16 cellular contexts compared by ENCODE assay signal in genomic region chr4:6937748-6938147, GRCh38. TPM values are rescaled to one million over a fixed set of nuclear protein-coding genes. Genes with fewer than 3 reads are reported as not detected.
DNase-seq lines count a peak whose midpoint lies in the region; ATAC-seq and TF ChIP-seq lines count a peak whose summit lies in the region.
"Had no signal": no experiment of that assay in that cellular context is flagged by ENCODE, and none has a peak within 500 bp of the region (broad histone marks: within the 10 kb centered on the region; RNA-seq: fewer than 3 reads in every experiment).

No MANE protein-coding gene starts in this region.

- H4K20me1 ChIP-seq in neural progenitor cell (ENCODE audit: low read depth) (peaks cover 58% of the 10 kb centered on the region), GM23248 (ENCODE audit: insufficient read depth) (no peaks in the 10 kb centered on the region)

- no peaks in the 10 kb centered on the region for H3K27me3 Mint-ChIP-seq in neural progenitor cell (ENCODE audit: insufficient read depth, low read depth)

- in situ Hi-C loops in GM23248 (cut with MboI) = no loop called here

- H3F3A ChIP-seq in neural progenitor cell (ENCODE audit: low read depth) (no peaks in the 10 kb centered on the region), GM23248 (ENCODE audit: insufficient read depth) (peaks cover 14% of the 10 kb centered on the region; the same call in 1 of the 2 replicates)

- H3K27ac Mint-ChIP-seq in neural progenitor cell = peak overlapping the region; percentile 70

- no peak overlapping the region for H3K27ac ChIP-seq in right cardiac atrium (ENCODE audit: low read length)
- H3K27ac ChIP-seq in adrenal gland = peak overlapping the region in 3 of 5 donors; percentile 1 to 89 (median 74)
- no peak overlapping the region for H3K27ac ChIP-seq in neural progenitor cell
- no peak overlapping the region for H3K27ac ChIP-seq in GM23248
- H3K27ac ChIP-seq: brain microvascular endothelial cell had no signal

- TF ChIP-seq CTCF in adrenal gland (IDR thresholded peaks at IDR 0.05) (no peak), neural progenitor cell (IDR thresholded peaks at IDR 0.05) (no peak)

- no peak overlapping the region for H3K4me3 ChIP-seq in right cardiac atrium (ENCODE audit: low read length)
- H3K4me3 ChIP-seq in adrenal gland = no peak overlapping the region
- no peak overlapping the region for H3K4me3 ChIP-seq in neural progenitor cell
- no peak overlapping the region for H3K4me3 ChIP-seq in GM23248
- H3K4me3 ChIP-seq: MG63 had no signal

- no peaks in the 10 kb centered on the region for H3K27me3 ChIP-seq in right cardiac atrium (ENCODE audit: control insufficient read depth, insufficient read depth)
- H3K27me3 ChIP-seq in adrenal gland = no peaks in the 10 kb centered on the region
- no peaks in the 10 kb centered on the region for H3K27me3 ChIP-seq in neural progenitor cell
- no peaks in the 10 kb centered on the region for H3K27me3 ChIP-seq in GM23248 (replicated peaks; ENCODE audit: insufficient read depth)
- H3K27me3 ChIP-seq: brain microvascular endothelial cell, MG63 had no signal

- intact Hi-C loops in right cardiac atrium (cut with DNase I) (no loop called here), Right ventricle myocardium superior (cut with DNase I) (no loop called here), adrenal gland (cut with DNase I) (no loop called here)

- H3K9me2 ChIP-seq in GM23248 (ENCODE audit: insufficient read depth) = no peaks in the 10 kb centered on the region

- ATAC-seq in right cardiac atrium (no peak), Right ventricle myocardium superior (ENCODE audit: poor library complexity) (no peak)

- H3K9ac ChIP-seq in neural progenitor cell (no peak overlapping the region), GM23248 (no peak overlapping the region)

- H3K36me3 ChIP-seq in adrenal gland (replicated peaks in 1 of 2) = no peaks in the 10 kb centered on the region
- H3K36me3 ChIP-seq in neural progenitor cell = no peaks in the 10 kb centered on the region
- no peaks in the 10 kb centered on the region for H3K36me3 ChIP-seq in GM23248 (ENCODE audit: low read depth)
- H3K36me3 ChIP-seq: brain microvascular endothelial cell, MG63 had no signal

- H3K9me3 Mint-ChIP-seq in neural progenitor cell = peaks cover 7% of the 10 kb centered on the region

- TF ChIP-seq POLR2A in adrenal gland (IDR thresholded peaks at IDR 0.05) = no peak

- peak in 2 of 3 donors; percentile 43 to 56 for DNase-seq in right cardiac atrium
- DNase-seq in Right ventricle myocardium superior = no peak
- no peak for DNase-seq in adrenal gland
- DNase-seq in neural progenitor cell (ENCODE audit: low spot score) = no peak
- no peak for DNase-seq in NCI-H526 (lab: John Stamatoyannopoulos, UW)
- DNase-seq in DMS53 treated with DMSO at 0.1 percent for 48 hours (lab: John Stamatoyannopoulos, UW; ENCODE audit: unreplicated experiment) = no peak
- DNase-seq in stimulated activated CD4-positive, alpha-beta T cell treated with anti-CD3 and anti-CD28 coated beads, Interleukin-12 subunit alpha, Interleukin-12 subunit beta, amount 100 ng/mL, for 4 hours = no peak
- no peak for DNase-seq in GM23248
- DNase-seq: brain microvascular endothelial cell, DMS153, hippocampal formation, MG63, NCI-H187, NCI-H510A, OCI-M1, small intestine had no signal

- peaks cover 47% of the 10 kb centered on the region for H3K4me1 Mint-ChIP-seq in neural progenitor cell

- H3K9me3 ChIP-seq in right cardiac atrium (ENCODE audit: control insufficient read depth, low read length) (no peaks in the 10 kb centered on the region), adrenal gland (replicated peaks in 1 of 3) (no peaks in the 10 kb centered on the region), neural progenitor cell (ENCODE audit: low read depth) (no peaks in the 10 kb centered on the region), GM23248 (ENCODE audit: low read depth) (no peaks in the 10 kb centered on the region)
- H3K9me3 ChIP-seq: MG63 had no signal

- no peak overlapping the region for H3K4me3 Mint-ChIP-seq in neural progenitor cell

- H3K4me1 ChIP-seq in right cardiac atrium (ENCODE audit: control insufficient read depth, insufficient read depth, low read length) (peaks cover 4% of the 10 kb centered on the region), adrenal gland (replicated peaks in 1 of 2) (peaks cover 23 to 53% of the 10 kb centered on the region in 2 donors), neural progenitor cell (peaks cover 34% of the 10 kb centered on the region), GM23248 (ENCODE audit: insufficient read depth) (peaks cover 14% of the 10 kb centered on the region)

- H3K36me3 Mint-ChIP-seq in neural progenitor cell = peaks cover 18% of the 10 kb centered on the region

- WGBS in right cardiac atrium = 72% methylated on average over 17 of the region's 17 CpGs
- WGBS in adrenal gland, 4 donors = 68 to 81% (median 71%) methylated on average over 17 of the region's 17 CpGs
- WGBS in GM23248 (ENCODE audit: low coverage in 1 of 2, low lambda C conversion rate in 2 of 2, missing lambda C conversion rate in 2 of 2), 2 experiments = 79 to 81% methylated on average over 14 to 17 of the region's 17 CpGs

- H2AFZ ChIP-seq in neural progenitor cell (replicated peaks) (no peak overlapping the region), GM23248 (no peak overlapping the region)

- H3K79me2 ChIP-seq in neural progenitor cell (ENCODE audit: low read depth) (peaks cover 54% of the 10 kb centered on the region), GM23248 (ENCODE audit: insufficient read depth) (peaks cover 7% of the 10 kb centered on the region; the same call in 1 of the 2 replicates)

- H3K4me2 ChIP-seq in neural progenitor cell (no peak overlapping the region), GM23248 (ENCODE audit: unreplicated experiment) (no peak overlapping the region)

RNA-seq across cellular contexts. Expression of gene TBC1D14, which starts 28.1 kb away (rescaled TPM):
- total RNA-seq in right cardiac atrium (10 to 100 TPM; 36.2 to 44.8 (median 42.5) TPM), Right ventricle myocardium superior (33.1 TPM), adrenal gland (100 to 1,000 TPM in 1 of 8 donors, 10 to 100 TPM in 7; 74.9 to 110 (median 84.3) TPM), neural progenitor cell (ENCODE audit: low replicate concordance) (47.9 and 58.8 TPM in 2 replicates)
- polyA plus RNA-seq in right cardiac atrium (20.1 TPM), adrenal gland (10 to 100 TPM; 24.9 to 54.0 (median 28.2) TPM), GM23248 (2016; fragmentation: Nextera tagmentation; extraction: Ambion mirVana) (20.0 and 20.4 TPM in 2 replicates)
- total RNA-seq in GM23248 (2014; rRNA removed; shearing (Covaris generic)) = 39.1 and 48.7 TPM in 2 replicates

Comparison
In these comparisons a context has a peak if more than half of its experiments do, and no peak if none do; other contexts are left out.
1. DNase-seq: peak in right cardiac atrium (2 of 3); none in Right ventricle myocardium superior (single experiment), adrenal gland (0 of 7), neural progenitor cell (single experiment), NCI-H526 (0 of 2), DMS53 treated with DMSO at 0.1 percent for 48 hours (single experiment), stimulated activated CD4-positive, alpha-beta T cell treated with anti-CD3 and anti-CD28 coated beads, Interleukin-12 subunit alpha, Interleukin-12 subunit beta, amount 100 ng/mL, for 4 hours (single experiment) and GM23248 (single experiment).
2. H3K27ac ChIP-seq: peak in adrenal gland (3 of 5); none in right cardiac atrium (single experiment), neural progenitor cell (single experiment) and GM23248 (single experiment).